Comparison of ENCODE assay signal across 24 cellular contexts in the genomic region with DNA sequence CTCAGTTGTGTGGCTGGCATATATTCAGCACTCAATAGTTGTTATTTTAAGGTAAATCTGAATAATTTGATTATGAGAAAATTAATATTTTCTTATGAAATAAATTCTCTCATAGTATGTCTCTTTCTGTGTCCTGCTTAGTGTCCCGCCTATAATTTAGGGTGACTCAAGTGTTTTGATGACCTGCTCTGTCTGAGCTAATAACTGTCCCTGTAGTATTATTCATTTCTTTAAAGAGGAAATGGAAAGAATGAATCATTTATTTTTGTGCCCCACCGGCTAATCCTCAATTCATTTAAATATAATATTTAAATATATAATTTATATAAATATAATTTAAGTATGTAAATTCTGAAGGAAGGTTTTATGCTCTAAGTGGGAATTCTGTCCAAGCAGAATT. TPM values are rescaled to one million over a fixed set of nuclear protein-coding genes. Genes with fewer than 3 reads are reported as not detected.
DNase-seq lines count a peak whose midpoint lies in the region; ATAC-seq lines count a peak whose summit lies in the region.
"Had no signal": no experiment of that assay in that cellular context is flagged by ENCODE, and none has a peak within 500 bp of the region (broad histone marks: within the 10 kb centered on the region; RNA-seq: fewer than 3 reads in every experiment).

No MANE protein-coding gene starts in this region.

- DNase-seq in Caki2 (ENCODE audit: low read depth), result peak; percentile 23
- peak; percentile 53 for DNase-seq in RKO (ENCODE audit: low spot score)
- DNase-seq in dermis microvascular lymphatic vessel endothelial cell (ENCODE audit: low read depth in 2 of 2), result peak; percentile 45 to 75
- DNase-seq in kidney tubule cell (ENCODE audit: low spot score), result peak; percentile 54
- no peak for DNase-seq in NCI-H1105 treated with DMSO at 0.1 percent for 48 hours (lab: John Stamatoyannopoulos, UW)
- DNase-seq in DMS53 treated with DMSO at 0.1 percent for 48 hours (lab: John Stamatoyannopoulos, UW; ENCODE audit: unreplicated experiment), result no peak
- DNase-seq: 8988T, DMS53, EL, GDM1, H9, HFFc6, MG63, NCI-H1417, NCI-H1694, NCI-H2029 treated with DMSO at 0.1 percent for 48 hours, NCI-H446 treated with DMSO at 0.1 percent for 48 hours, NCI-H526, NCI-H82, SHP77 treated with DMSO at 0.1 percent for 48 hours had no signal

- in situ Hi-C loops in Caki2 (cut with HindIII; ENCODE audit: low pct_unique_long_range_greater_than_20kb, low sequenced_read_pairs), result no loop called here

- ATAC-seq in HG03196 (IDR thresholded peaks at IDR 0.05; ENCODE audit: unreplicated experiment) (no peak), GM19035 (IDR thresholded peaks at IDR 0.05; ENCODE audit: unreplicated experiment) (no peak)
- ATAC-seq: GM23338, K562 had no signal

RNA-seq across cellular contexts. Expression of a gene that starts 4.1 kb away (rescaled TPM):
- total RNA-seq in Caki2 (2014; rRNA removed; shearing (Covaris generic); ENCODE audit: low replicate concordance), result 39.8 and 41.6 TPM in 2 replicates
- 4.2 and 7.2 TPM in 2 replicates for total RNA-seq in dermis microvascular lymphatic vessel endothelial cell

Comparison
In these comparisons a context has a peak if more than half of its experiments do, and no peak if none do; other contexts are left out.
1. DNase-seq: peak in Caki2 (single experiment), RKO (single experiment), dermis microvascular lymphatic vessel endothelial cell (2 of 2) and kidney tubule cell (single experiment); none in NCI-H1105 treated with DMSO at 0.1 percent for 48 hours (single experiment) and DMS53 treated with DMSO at 0.1 percent for 48 hours (single experiment).